In the genomic region with DNA sequence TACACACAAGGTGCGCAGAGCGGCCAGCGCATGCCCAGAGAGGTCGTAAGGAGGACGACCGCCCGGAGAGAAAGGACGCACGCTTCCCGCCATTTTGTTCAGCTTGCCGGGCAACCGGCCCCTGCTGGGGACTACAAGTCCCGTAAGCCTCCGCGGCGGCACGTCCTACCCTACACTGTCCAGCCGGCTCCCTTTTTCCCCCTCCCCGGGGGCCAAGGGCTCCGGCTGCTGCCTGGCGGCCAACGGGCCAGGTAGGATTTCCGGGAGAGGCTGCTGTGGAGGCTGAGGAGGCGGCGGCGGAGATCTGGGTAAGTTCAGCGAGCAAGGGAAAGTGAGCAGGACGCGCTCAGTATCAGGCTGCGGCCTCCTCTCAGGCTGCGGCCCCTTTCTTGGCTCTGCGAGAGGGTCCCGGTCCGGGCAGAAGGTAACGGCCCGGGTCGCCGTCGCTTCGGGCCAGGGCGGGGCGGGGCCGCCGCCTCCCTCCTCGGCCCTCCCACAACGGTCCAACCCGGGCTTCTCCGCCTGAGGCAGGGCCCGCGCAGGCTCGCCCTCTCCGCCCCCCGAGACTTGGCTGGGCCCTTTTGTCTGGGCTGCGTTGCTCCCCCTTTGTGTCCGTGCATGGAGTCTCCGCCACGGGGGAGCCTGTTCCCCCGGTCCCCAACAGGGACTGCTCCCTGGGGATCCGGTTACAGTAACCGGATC, we compare ENCODE assay signal across 1 cellular context.
TF ChIP-seq lines count a peak whose summit lies in the region.

Gene PHACTR4, plus strand, starts transcription at position 223 of the 702 bp plus-strand sequence. CDS start 37,708 bp downstream, outside the sequence.

TF ChIP-seq in HepG2, 621 proteins besides CTCF, POLR2A, EP300 and RAD21 (continued from another document and continues in another):
- TF ChIP-seq, protein P1, sequence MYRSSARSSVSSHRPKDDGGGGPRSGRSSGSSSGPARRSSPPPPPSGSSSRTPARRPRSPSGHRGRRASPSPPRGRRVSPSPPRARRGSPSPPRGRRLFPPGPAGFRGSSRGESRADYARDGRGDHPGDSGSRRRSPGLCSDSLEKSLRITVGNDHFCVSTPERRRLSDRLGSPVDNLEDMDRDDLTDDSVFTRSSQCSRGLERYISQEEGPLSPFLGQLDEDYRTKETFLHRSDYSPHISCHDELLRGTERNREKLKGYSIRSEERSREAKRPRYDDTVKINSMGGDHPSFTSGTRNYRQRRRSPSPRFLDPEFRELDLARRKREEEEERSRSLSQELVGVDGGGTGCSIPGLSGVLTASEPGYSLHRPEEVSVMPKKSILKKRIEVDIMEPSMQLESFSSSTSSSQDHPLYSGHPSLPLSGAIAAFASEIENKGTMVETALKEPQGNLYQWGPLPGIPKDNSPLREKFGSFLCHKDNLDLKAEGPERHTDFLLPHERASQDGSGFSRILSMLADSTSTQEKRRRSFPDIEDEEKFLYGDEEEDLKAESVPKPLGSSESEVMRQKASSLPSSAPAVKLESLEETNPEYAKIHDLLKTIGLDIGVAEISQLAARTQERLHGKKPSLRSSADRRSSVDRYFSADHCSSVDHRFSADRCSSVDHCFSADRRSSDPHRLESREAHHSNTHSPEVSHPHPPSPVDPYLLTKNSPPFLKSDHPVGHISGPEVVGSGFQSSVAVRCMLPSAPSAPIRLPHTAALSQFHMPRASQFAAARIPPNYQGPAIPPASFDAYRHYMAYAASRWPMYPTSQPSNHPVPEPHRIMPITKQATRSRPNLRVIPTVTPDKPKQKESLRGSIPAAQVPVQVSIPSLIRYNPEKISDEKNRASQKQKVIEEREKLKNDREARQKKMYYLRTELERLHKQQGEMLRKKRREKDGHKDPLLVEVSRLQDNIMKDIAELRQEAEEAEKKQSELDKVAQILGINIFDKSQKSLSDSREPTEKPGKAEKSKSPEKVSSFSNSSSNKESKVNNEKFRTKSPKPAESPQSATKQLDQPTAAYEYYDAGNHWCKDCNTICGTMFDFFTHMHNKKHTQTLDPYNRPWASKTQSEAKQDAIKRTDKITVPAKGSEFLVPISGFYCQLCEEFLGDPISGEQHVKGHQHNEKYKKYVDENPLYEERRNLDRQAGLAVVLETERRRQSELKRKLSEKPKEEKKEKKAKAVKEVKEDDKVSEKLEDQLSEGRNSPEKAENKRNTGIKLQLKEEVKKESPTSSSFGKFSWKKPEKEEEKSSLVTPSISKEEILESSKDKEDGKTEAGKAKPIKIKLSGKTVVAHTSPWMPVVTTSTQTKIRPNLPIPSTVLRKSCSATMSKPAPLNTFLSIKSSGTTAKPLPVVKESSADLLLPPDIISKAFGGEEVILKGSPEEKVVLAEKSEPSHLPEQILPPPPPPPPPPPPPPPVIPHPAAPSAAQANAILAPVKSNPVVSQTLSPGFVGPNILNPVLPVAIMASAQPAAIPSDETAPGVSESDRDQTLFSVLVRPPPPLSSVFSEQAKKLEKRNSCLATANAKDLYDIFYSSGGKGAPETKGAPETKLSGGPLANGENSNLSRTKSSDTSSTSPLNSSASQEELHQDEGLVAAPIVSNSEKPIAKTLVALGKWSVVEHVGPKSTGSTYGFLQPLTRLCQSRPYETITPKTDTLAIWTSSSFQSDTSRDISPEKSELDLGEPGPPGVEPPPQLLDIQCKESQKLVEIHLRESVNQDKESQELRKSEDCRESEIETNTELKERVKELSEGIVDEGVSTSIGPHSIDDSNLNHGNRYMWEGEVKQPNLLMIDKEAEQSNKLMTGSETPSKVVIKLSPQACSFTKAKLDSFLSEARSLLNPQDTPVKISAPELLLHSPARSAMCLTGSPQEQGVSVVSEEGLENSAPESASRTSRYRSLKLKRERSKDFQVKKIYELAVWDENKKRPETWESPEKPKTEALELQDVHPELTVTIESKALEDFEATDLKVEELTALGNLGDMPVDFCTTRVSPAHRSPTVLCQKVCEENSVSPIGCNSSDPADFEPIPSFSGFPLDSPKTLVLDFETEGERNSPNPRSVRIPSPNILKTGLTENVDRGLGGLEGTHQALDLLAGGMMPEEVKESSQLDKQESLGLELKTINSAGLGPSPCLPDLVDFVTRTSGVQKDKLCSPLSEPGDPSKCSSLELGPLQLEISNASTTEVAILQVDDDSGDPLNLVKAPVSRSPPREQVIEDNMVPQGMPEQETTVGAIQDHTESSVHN (CRISPR knock-in tag; IDR thresholded peaks at IDR 0.05), result 0 out of 2 replicates have a peak, but pooled peaks have one; percentile 80
- TF ChIP-seq KDM5B (CRISPR knock-in tag; IDR thresholded peaks at IDR 0.05; ENCODE audit: borderline replicate concordance), result peak; percentile 80; the same call in 1 of the 2 replicates
- TF ChIP-seq, protein P2, sequence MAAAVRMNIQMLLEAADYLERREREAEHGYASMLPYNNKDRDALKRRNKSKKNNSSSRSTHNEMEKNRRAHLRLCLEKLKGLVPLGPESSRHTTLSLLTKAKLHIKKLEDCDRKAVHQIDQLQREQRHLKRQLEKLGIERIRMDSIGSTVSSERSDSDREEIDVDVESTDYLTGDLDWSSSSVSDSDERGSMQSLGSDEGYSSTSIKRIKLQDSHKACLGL (CRISPR knock-in tag; IDR thresholded peaks at IDR 0.05), result peak; percentile 61; the same call in 1 of the 2 replicates
- TF ChIP-seq, protein P3, sequence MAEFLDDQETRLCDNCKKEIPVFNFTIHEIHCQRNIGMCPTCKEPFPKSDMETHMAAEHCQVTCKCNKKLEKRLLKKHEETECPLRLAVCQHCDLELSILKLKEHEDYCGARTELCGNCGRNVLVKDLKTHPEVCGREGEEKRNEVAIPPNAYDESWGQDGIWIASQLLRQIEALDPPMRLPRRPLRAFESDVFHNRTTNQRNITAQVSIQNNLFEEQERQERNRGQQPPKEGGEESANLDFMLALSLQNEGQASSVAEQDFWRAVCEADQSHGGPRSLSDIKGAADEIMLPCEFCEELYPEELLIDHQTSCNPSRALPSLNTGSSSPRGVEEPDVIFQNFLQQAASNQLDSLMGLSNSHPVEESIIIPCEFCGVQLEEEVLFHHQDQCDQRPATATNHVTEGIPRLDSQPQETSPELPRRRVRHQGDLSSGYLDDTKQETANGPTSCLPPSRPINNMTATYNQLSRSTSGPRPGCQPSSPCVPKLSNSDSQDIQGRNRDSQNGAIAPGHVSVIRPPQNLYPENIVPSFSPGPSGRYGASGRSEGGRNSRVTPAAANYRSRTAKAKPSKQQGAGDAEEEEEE (CRISPR knock-in tag; IDR thresholded peaks at IDR 0.05; ENCODE audit: borderline replicate concordance), result peak; percentile 63; the same call in 1 of the 2 replicates
- TF ChIP-seq FLYWCH1 (CRISPR knock-in tag; IDR thresholded peaks at IDR 0.05), result 0 out of 2 replicates have a peak, but pooled peaks have one; percentile 70
- TF ChIP-seq, protein P4, sequence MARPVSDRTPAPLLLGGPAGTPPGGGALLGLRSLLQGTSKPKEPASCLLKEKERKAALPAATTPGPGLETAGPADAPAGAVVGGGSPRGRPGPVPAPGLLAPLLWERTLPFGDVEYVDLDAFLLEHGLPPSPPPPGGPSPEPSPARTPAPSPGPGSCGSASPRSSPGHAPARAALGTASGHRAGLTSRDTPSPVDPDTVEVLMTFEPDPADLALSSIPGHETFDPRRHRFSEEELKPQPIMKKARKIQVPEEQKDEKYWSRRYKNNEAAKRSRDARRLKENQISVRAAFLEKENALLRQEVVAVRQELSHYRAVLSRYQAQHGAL (CRISPR knock-in tag; IDR thresholded peaks at IDR 0.05; ENCODE audit: not compliant biosample characterization), result no peak
- TF ChIP-seq ZNF280B (CRISPR knock-in tag; IDR thresholded peaks at IDR 0.05; ENCODE audit: borderline replicate concordance), result peak; percentile 88
- no peak for TF ChIP-seq USF2 (IDR thresholded peaks at IDR 0.05; ENCODE audit: low read depth, low read length)
- no peak for TF ChIP-seq USF2 (CRISPR knock-in tag; IDR thresholded peaks at IDR 0.05; ENCODE audit: borderline replicate concordance)
- TF ChIP-seq MTF1 (CRISPR knock-in tag; IDR thresholded peaks at IDR 0.05), result no peak
- TF ChIP-seq, protein P5, sequence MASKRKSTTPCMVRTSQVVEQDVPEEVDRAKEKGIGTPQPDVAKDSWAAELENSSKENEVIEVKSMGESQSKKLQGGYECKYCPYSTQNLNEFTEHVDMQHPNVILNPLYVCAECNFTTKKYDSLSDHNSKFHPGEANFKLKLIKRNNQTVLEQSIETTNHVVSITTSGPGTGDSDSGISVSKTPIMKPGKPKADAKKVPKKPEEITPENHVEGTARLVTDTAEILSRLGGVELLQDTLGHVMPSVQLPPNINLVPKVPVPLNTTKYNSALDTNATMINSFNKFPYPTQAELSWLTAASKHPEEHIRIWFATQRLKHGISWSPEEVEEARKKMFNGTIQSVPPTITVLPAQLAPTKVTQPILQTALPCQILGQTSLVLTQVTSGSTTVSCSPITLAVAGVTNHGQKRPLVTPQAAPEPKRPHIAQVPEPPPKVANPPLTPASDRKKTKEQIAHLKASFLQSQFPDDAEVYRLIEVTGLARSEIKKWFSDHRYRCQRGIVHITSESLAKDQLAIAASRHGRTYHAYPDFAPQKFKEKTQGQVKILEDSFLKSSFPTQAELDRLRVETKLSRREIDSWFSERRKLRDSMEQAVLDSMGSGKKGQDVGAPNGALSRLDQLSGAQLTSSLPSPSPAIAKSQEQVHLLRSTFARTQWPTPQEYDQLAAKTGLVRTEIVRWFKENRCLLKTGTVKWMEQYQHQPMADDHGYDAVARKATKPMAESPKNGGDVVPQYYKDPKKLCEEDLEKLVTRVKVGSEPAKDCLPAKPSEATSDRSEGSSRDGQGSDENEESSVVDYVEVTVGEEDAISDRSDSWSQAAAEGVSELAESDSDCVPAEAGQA (IDR thresholded peaks at IDR 0.05; ENCODE audit: low read depth), result peak; percentile 78; the same call in 1 of the 2 replicates
- TF ChIP-seq, protein P5 (CRISPR knock-in tag; IDR thresholded peaks at IDR 0.05; ENCODE audit: borderline replicate concordance), result no peak
- peak in 1 of 2 experiments; percentile 61; a peak in 2 of 4 replicates for TF ChIP-seq KLF16 (CRISPR knock-in tag; IDR thresholded peaks at IDR 0.05)
- TF ChIP-seq ZSCAN25 (CRISPR knock-in tag; IDR thresholded peaks at IDR 0.05), result peak; percentile 98
- TF ChIP-seq WIZ (CRISPR knock-in tag; IDR thresholded peaks at IDR 0.05), result no peak
- TF ChIP-seq, protein P6, sequence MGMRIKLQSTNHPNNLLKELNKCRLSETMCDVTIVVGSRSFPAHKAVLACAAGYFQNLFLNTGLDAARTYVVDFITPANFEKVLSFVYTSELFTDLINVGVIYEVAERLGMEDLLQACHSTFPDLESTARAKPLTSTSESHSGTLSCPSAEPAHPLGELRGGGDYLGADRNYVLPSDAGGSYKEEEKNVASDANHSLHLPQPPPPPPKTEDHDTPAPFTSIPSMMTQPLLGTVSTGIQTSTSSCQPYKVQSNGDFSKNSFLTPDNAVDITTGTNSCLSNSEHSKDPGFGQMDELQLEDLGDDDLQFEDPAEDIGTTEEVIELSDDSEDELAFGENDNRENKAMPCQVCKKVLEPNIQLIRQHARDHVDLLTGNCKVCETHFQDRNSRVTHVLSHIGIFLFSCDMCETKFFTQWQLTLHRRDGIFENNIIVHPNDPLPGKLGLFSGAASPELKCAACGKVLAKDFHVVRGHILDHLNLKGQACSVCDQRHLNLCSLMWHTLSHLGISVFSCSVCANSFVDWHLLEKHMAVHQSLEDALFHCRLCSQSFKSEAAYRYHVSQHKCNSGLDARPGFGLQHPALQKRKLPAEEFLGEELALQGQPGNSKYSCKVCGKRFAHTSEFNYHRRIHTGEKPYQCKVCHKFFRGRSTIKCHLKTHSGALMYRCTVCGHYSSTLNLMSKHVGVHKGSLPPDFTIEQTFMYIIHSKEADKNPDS (CRISPR knock-in tag; IDR thresholded peaks at IDR 0.05), result peak; percentile 73; the same call in 1 of the 2 replicates
- TF ChIP-seq ZFP91 (CRISPR knock-in tag; IDR thresholded peaks at IDR 0.05; ENCODE audit: borderline replicate concordance), result peak; percentile 88; the same call in 1 of the 2 replicates
